1 cellular context compared by ENCODE assay signal in genomic region chr17:46144246-46144645, GRCh38.
TF ChIP-seq lines count a peak whose summit lies in the region.

No MANE protein-coding gene starts in this region.

TF ChIP-seq in GM12878, 131 proteins besides CTCF, POLR2A, EP300 and RAD21:
- peak; percentile 77 for TF ChIP-seq RUNX3 (IDR thresholded peaks at IDR 0.05; ENCODE audit: low read length)
- 0 out of 2 replicates have a peak, but pooled peaks have one; percentile 42 for TF ChIP-seq STAT3 (IDR thresholded peaks at IDR 0.05; ENCODE audit: low read depth, low read length)
- TF ChIP-seq NFIC (IDR thresholded peaks at IDR 0.05; ENCODE audit: low read depth, low read length), result peak; percentile 70; the same call in 1 of the 2 replicates
- TF ChIP-seq ATF2 (IDR thresholded peaks at IDR 0.05; ENCODE audit: low read length), result peak; percentile 47; the same call in 1 of the 2 replicates
- TF ChIP-seq BHLHE40 (IDR thresholded peaks at IDR 0.05; ENCODE audit: borderline replicate concordance in 1 of 2, low read depth in 2 of 2, low read length in 1 of 2), result peak in 1 of 2 experiments; percentile 32; a peak in 1 of 4 replicates
- TF ChIP-seq IKZF1 (conservative IDR thresholded peaks at IDR 0.05), result peak; percentile 8
- peak; percentile 55; the same call in 1 of the 2 replicates for TF ChIP-seq MTA2 (IDR thresholded peaks at IDR 0.05; ENCODE audit: low read depth)
- peak; percentile 98 for TF ChIP-seq POU2F2 (IDR thresholded peaks at IDR 0.05; ENCODE audit: borderline replicate concordance, low read depth, low read length)
- TF ChIP-seq ZNF384 (IDR thresholded peaks at IDR 0.05; ENCODE audit: borderline replicate concordance, low read depth, low read length), result peak; percentile 76
- 0 out of 2 replicates have a peak, but pooled peaks have one; percentile 25 for TF ChIP-seq PML (IDR thresholded peaks at IDR 0.05; ENCODE audit: low read length)
- TF ChIP-seq E2F8 (IDR thresholded peaks at IDR 0.05; ENCODE audit: low read depth, partially characterized antibody), result no peak
- no peak for TF ChIP-seq FOXM1 (IDR thresholded peaks at IDR 0.05; ENCODE audit: low read depth, low read length)
- TF ChIP-seq MEF2B (IDR thresholded peaks at IDR 0.05; ENCODE audit: partially characterized antibody, poor library complexity, severe bottlenecking), result peak; percentile 20
- peak; percentile 46; the same call in 1 of the 2 replicates for TF ChIP-seq DPF2 (IDR thresholded peaks at IDR 0.05)
- TF ChIP-seq SREBF1 (IDR thresholded peaks at IDR 0.05; ENCODE audit: low read length), result 0 out of 2 replicates have a peak, but pooled peaks have one; percentile 45
- TF ChIP-seq POLR2AphosphoS2 (IDR thresholded peaks at IDR 0.05; ENCODE audit: low read depth, low read length), result no peak
- TF ChIP-seq RELB (IDR thresholded peaks at IDR 0.05; ENCODE audit: low read depth), result peak; percentile 50; the same call in 1 of the 2 replicates
- no peak for TF ChIP-seq MYB (IDR thresholded peaks at IDR 0.05; ENCODE audit: borderline replicate concordance, low read depth, low read length)
